ENCODE assay signal across 18 cellular contexts in the genomic region with DNA sequence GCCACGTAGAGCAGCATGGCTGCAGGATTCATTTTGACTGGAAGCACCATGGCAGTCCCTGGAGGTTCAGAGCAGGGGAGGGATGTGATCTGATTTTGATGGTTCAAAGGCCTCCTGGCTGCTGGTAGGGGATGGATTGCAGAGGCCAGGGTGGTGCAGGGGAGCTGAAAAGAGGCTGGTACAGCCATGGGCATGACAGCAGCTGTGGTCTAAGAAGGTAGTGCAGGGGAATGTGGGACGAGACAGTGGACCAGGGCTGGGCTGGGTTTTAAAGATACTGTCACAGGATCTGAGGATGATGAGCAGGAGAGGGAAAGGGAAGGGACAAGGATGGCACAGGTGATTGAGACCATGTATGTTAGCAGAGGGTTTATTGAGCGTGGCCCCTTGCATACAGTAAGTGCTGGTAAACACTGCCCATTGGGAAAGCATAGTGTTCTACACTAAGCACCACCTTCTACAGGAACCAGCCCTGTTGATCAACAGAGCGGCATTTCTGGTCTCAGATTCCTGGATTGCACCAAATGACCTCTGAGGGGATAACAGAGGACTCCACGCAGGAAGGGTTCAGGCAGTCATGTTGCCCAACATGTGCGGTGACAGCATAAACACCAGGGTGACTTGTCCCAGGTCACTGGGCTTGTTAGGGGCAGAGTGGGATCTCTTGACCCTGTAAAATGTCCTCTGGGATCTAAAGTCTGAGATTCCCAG. TPM values are rescaled to one million over a fixed set of nuclear protein-coding genes. Genes with fewer than 3 reads are reported as not detected.
"Had no signal": no experiment of that assay in that cellular context is flagged by ENCODE, and none has a peak within 500 bp of the region (broad histone marks: within the 10 kb centered on the region; RNA-seq: fewer than 3 reads in every experiment).

No MANE protein-coding gene starts in this region.

- H3K27ac Mint-ChIP-seq: activated naive CD4-positive, alpha-beta T cell treated with anti-CD3 and anti-CD28 coated beads, Interleukin-2, amount 50 U/mL, for 72 hours; activated T-helper 1 cell treated with anti-CD3 and anti-CD28 coated beads, Interleukin-12 subunit alpha, Interleukin-12 subunit beta, Interleukin-2, Interleukin-4 antibody, amounts not matched to agents 30 ng/mL and 10 ng/mL and 1 ng/mL, durations not matched to agents 14 hours and 24 hours and 36 hours; effector memory CD8-positive, alpha-beta T cell; natural killer cell had no signal

- H3K9me3 ChIP-seq: adrenal gland, breast epithelium had no signal

- H3K4me1 ChIP-seq: adrenal gland had no signal

- H3K4me3 ChIP-seq: adrenal gland, breast epithelium, lung, smooth muscle cell had no signal

- H3K9me3 Mint-ChIP-seq: activated naive CD4-positive, alpha-beta T cell treated with anti-CD3 and anti-CD28 coated beads, Interleukin-2, amount 50 U/mL, for 72 hours; activated T-helper 1 cell treated with anti-CD3 and anti-CD28 coated beads, Interleukin-12 subunit alpha, Interleukin-12 subunit beta, Interleukin-2, Interleukin-4 antibody, amounts not matched to agents 30 ng/mL and 10 ng/mL and 1 ng/mL, durations not matched to agents 14 hours and 24 hours and 36 hours; effector memory CD8-positive, alpha-beta T cell; natural killer cell had no signal

- H3K27me3 ChIP-seq: adrenal gland, breast epithelium had no signal

- H3K4me1 Mint-ChIP-seq: natural killer cell had no signal

- H3K4me3 Mint-ChIP-seq: activated T-helper 1 cell treated with anti-CD3 and anti-CD28 coated beads, Interleukin-12 subunit alpha, Interleukin-12 subunit beta, Interleukin-2, Interleukin-4 antibody, amounts not matched to agents 30 ng/mL and 10 ng/mL and 1 ng/mL, durations not matched to agents 14 hours and 24 hours and 36 hours; effector memory CD8-positive, alpha-beta T cell; natural killer cell had no signal

- ATAC-seq: activated naive CD4-positive, alpha-beta T cell treated with anti-CD3 and anti-CD28 coated beads, Interleukin-2, amount 50 U/mL, for 72 hours; effector memory CD8-positive, alpha-beta T cell; natural killer cell had no signal

- H3K4me2 ChIP-seq: smooth muscle cell had no signal

- DNase-seq: activated CD4-positive, alpha-beta T cell treated with anti-CD3 and anti-CD28 coated beads, Interleukin-2, amount 50 U/mL, for 4 hours; activated CD4-positive, CD25-positive, alpha-beta regulatory T cell treated with anti-CD3 and anti-CD28 coated beads, Interleukin-2, amount 50 U/mL, for 72 hours; activated gamma-delta T cell treated with Interleukin-2 at 50 U/mL for 16 hours; activated T-cell treated with anti-CD3 and anti-CD28 coated beads for 4 hours; dermis blood vessel endothelial cell; effector memory CD8-positive, alpha-beta T cell; islet precursor cell; natural killer cell; stimulated activated CD4-positive, alpha-beta T cell treated with anti-CD3 and anti-CD28 coated beads, Interleukin-4, amount 100 ng/mL, for 1 hour; T-helper 2 cell had no signal

- H3K27ac ChIP-seq: adrenal gland, VCaP had no signal

- H3K36me3 ChIP-seq: adrenal gland, breast epithelium had no signal

- H3K36me3 Mint-ChIP-seq: activated naive CD4-positive, alpha-beta T cell treated with anti-CD3 and anti-CD28 coated beads, Interleukin-2, amount 50 U/mL, for 72 hours; natural killer cell had no signal

- FAIRE-seq: astrocyte had no signal

RNA-seq across cellular contexts. Expression of a gene that starts 14.5 kb away (rescaled TPM):
- total RNA-seq: activated T-helper 1 cell treated with anti-CD3 and anti-CD28 coated beads, Interleukin-12 subunit alpha, Interleukin-12 subunit beta, Interleukin-2, Interleukin-4 antibody, amounts not matched to agents 30 ng/mL and 10 ng/mL and 1 ng/mL, durations not matched to agents 14 hours and 24 hours and 36 hours had no signal
